Comparison of ENCODE assay signal across 8 cellular contexts in the genomic region with DNA sequence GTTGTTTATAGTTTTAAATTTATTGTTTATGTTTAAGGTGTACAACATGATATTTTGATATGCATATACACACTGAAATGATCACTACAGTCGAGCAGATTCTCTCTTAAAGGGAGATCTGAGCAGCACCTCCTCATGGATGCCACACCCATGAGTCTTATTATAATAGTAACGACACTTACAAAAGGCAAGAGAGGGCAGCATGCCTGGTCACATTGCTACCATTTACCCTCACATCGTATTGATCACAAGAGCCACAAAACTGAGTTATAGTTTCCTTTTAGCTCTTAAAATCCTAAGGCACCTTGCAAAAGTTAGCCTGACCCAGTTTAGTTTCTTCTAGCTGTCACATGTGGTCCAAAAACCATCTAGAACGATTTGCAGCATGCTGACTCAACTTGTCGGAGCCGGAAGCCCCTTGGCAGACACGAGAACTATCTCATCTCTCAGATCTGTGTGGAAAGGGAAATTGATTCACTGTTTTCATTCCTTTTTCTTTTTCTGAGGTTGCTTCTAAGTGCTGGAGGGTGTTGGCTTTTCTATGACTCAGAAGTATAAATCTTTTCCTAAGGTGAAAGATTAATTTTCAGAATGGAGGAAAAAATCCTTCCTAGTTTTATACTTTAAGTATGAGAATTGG.
DNase-seq lines count a peak whose midpoint lies in the region; ATAC-seq and TF ChIP-seq lines count a peak whose summit lies in the region.

No MANE protein-coding gene starts in this region.

- TF ChIP-seq CTCF in Peyer's patch (IDR thresholded peaks at IDR 0.05) (no peak), heart right ventricle (IDR thresholded peaks at IDR 0.05) (no peak)

- H3K4me1 ChIP-seq in Peyer's patch (peaks cover 0 to 24% (median 12%) of the 10 kb centered on the region in 4 donors), heart right ventricle (peaks cover 0 to 69% (median 33%) of the 10 kb centered on the region in 9 donors)

- H3K9me3 ChIP-seq in Peyer's patch (no peaks in the 10 kb centered on the region), heart right ventricle (no peaks in the 10 kb centered on the region)

- no peaks in the 10 kb centered on the region for H3K36me3 ChIP-seq in Peyer's patch
- H3K36me3 ChIP-seq in heart right ventricle: no peaks in the 10 kb centered on the region

- ATAC-seq in GM21528 (IDR thresholded peaks at IDR 0.05; ENCODE audit: low FRiP score, unreplicated experiment) (peak; percentile 44), heart right ventricle (peak in 7 of 8 donors; percentile 26 to 73 (median 60)), HG02852 (IDR thresholded peaks at IDR 0.05; ENCODE audit: unreplicated experiment) (no peak)

- H3K4me3 ChIP-seq in Peyer's patch: no peak overlapping the region
- no peak overlapping the region for H3K4me3 ChIP-seq in heart right ventricle

- DNase-seq in Peyer's patch (peak in 2 of 3 donors; percentile 47 to 73), heart right ventricle (no peak), NCI-H82 treated with DMSO at 0.1 percent for 48 hours (lab: John Stamatoyannopoulos, UW; ENCODE audit: unreplicated experiment) (no peak), iPS-NIHi11 (ENCODE audit: low spot score) (no peak)
- peak; percentile 55 for DNase-seq in activated gamma-delta T cell treated with anti-CD3 and anti-CD28 coated beads, Interleukin-2, amount 50 U/mL, for 16 hours (ENCODE audit: low read depth)
- peak; percentile 81 for DNase-seq in stimulated activated CD4-positive, alpha-beta T cell treated with anti-CD3 and anti-CD28 coated beads, Interleukin-1b, Interleukin-23, amount 100 ng/mL, for 48 hours

- WGBS in heart right ventricle, 2 donors: 41 to 54% methylated on average over 7 of the region's 7 CpGs

- intact Hi-C loops in heart right ventricle (cut with DNase I): loop anchor here in 1 of 10 donors (5.0 kb wide), 1 partner anchor 86 kb away; the partner anchor contains the start of gene CDC42EP3

- no peak for TF ChIP-seq POLR2A in Peyer's patch (IDR thresholded peaks at IDR 0.05)

- H3K27ac ChIP-seq in Peyer's patch (peak overlapping the region; percentile 52 to 75 (median 62)), heart right ventricle (peak overlapping the region in 4 of 10 donors; percentile 13 to 66 (median 27))

- H3K27me3 ChIP-seq in Peyer's patch (no peaks in the 10 kb centered on the region), heart right ventricle (no peaks in the 10 kb centered on the region)

Comparison
In these comparisons a context has a peak if more than half of its experiments do, and no peak if none do; other contexts are left out.
1. DNase-seq: peak in Peyer's patch (2 of 3), activated gamma-delta T cell treated with anti-CD3 and anti-CD28 coated beads, Interleukin-2, amount 50 U/mL, for 16 hours (single experiment) and stimulated activated CD4-positive, alpha-beta T cell treated with anti-CD3 and anti-CD28 coated beads, Interleukin-1b, Interleukin-23, amount 100 ng/mL, for 48 hours (single experiment); none in heart right ventricle (0 of 2), NCI-H82 treated with DMSO at 0.1 percent for 48 hours (single experiment) and iPS-NIHi11 (single experiment).